19 cellular contexts compared by ENCODE assay signal in the genomic region with DNA sequence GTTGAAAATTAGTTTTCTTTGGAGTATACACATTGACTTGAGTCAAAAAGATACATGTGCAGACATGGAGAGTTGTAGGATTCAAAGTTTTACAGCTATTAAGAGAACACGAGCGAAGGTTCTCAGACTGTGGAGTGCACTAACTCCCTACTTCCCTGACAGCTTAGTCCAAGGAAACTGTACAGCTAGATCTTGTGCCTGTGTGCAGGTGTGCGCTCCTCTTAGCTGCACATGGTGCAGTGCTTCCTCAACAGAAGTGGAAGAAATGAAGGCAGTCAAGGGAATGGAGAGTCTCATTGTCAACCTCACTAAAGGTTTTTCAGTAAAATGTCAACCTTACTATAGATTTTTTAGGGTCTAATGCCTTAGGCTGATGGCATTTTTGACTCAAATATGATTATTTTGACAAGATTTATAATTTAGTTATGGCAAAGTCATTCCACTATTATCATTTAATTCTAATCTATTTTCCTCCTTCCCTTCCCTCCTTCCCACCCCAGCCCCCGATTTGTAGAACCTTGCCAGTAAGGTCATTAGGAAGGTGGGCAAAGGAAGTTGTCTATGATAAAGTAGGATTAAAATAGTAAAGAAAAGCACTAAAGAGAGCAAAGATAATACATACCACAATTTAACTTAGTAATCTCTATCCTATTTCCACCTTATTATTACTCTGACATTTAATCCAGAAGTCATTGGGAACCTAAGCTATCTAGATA. TPM values are rescaled to one million over a fixed set of nuclear protein-coding genes. Genes with fewer than 3 reads are reported as not detected.
A peak's percentile ranks its signal among the peaks of the same experiment; 100 is the strongest.
DNase-seq lines count a peak whose midpoint lies in the region; ATAC-seq and TF ChIP-seq lines count a peak whose summit lies in the region.
"Had no signal": no experiment of that assay in that cellular context is flagged by ENCODE, and none has a peak within 500 bp of the region (broad histone marks: within the 10 kb centered on the region; RNA-seq: fewer than 3 reads in every experiment).

No MANE protein-coding gene starts in this region.

- H3K18ac ChIP-seq in trophoblast cell (ENCODE audit: low read length), result no peak overlapping the region

- H4K20me1 ChIP-seq in osteoblast (ENCODE audit: insufficient read depth, low read length) (no peaks in the 10 kb centered on the region), neural progenitor cell (ENCODE audit: low read depth) (no peaks in the 10 kb centered on the region)

- H3K36me3 ChIP-seq in body of pancreas (replicated peaks in 1 of 2; ENCODE audit: insufficient read depth in 1 of 2, low read depth in 2 of 2), result peaks cover 14 to 28% of the 10 kb centered on the region in 2 donors
- peaks cover 48% of the 10 kb centered on the region for H3K36me3 ChIP-seq in left ventricle myocardium inferior
- H3K36me3 ChIP-seq in psoas muscle (ENCODE audit: insufficient read depth in 1 of 2, low read depth in 1 of 2), result peaks cover 14 to 46% of the 10 kb centered on the region in 2 donors
- H3K36me3 ChIP-seq in aorta (ENCODE audit: control insufficient read depth in 1 of 2, insufficient read depth in 2 of 2, low read length in 1 of 2), result peaks cover 2 to 5% of the 10 kb centered on the region in 2 donors
- no peaks in the 10 kb centered on the region for H3K36me3 ChIP-seq in osteoblast (ENCODE audit: insufficient read depth, low read length)
- H3K36me3 ChIP-seq in neural progenitor cell, result no peaks in the 10 kb centered on the region
- H3K36me3 ChIP-seq in trophoblast cell (ENCODE audit: control insufficient read depth in 1 of 2, insufficient read depth in 2 of 2, low read length in 2 of 2), result no peaks in the 10 kb centered on the region

- H3K14ac ChIP-seq in trophoblast cell (ENCODE audit: low read length), result no peak overlapping the region

- no peak overlapping the region for H3K4me3 Mint-ChIP-seq in neural progenitor cell
- H3K4me3 Mint-ChIP-seq: CD8-positive, alpha-beta memory T cell had no signal

- H2AK5ac ChIP-seq in trophoblast cell (ENCODE audit: low read length), result no peak overlapping the region

- H3K79me2 ChIP-seq in osteoblast (ENCODE audit: insufficient read depth, low read length) (no peaks in the 10 kb centered on the region), neural progenitor cell (ENCODE audit: low read depth) (no peaks in the 10 kb centered on the region), trophoblast cell (ENCODE audit: control insufficient read depth, insufficient read depth, low read length, poor library complexity) (no peaks in the 10 kb centered on the region)

- no peak overlapping the region for H2BK12ac ChIP-seq in trophoblast cell (ENCODE audit: low read length)

- H3K27me3 ChIP-seq in body of pancreas (no peaks in the 10 kb centered on the region), left ventricle myocardium inferior (ENCODE audit: low read depth) (no peaks in the 10 kb centered on the region), psoas muscle (ENCODE audit: insufficient read depth in 3 of 3, low read length in 2 of 3) (no peaks in the 10 kb centered on the region), aorta (ENCODE audit: control insufficient read depth in 1 of 2, insufficient read depth in 2 of 2, low read length in 1 of 2) (no peaks in the 10 kb centered on the region), osteoblast (ENCODE audit: insufficient read depth, low read length) (no peaks in the 10 kb centered on the region), neural progenitor cell (no peaks in the 10 kb centered on the region), trophoblast cell (ENCODE audit: insufficient read depth, low read length) (no peaks in the 10 kb centered on the region)

- no peak overlapping the region for H3K27ac Mint-ChIP-seq in neural progenitor cell
- H3K27ac Mint-ChIP-seq: CD8-positive, alpha-beta memory T cell had no signal

- no peak overlapping the region for H4K8ac ChIP-seq in trophoblast cell (ENCODE audit: low read depth, low read length)

- H3K4me1 Mint-ChIP-seq in neural progenitor cell, result no peaks in the 10 kb centered on the region
- H3K4me1 Mint-ChIP-seq: CD8-positive, alpha-beta memory T cell had no signal

- H3K4me3 ChIP-seq in body of pancreas (no peak overlapping the region), left ventricle myocardium inferior (no peak overlapping the region), psoas muscle (no peak overlapping the region), aorta (ENCODE audit: low read length in 2 of 2) (no peak overlapping the region), osteoblast (ENCODE audit: insufficient read depth, low read length) (no peak overlapping the region), neural progenitor cell (no peak overlapping the region), trophoblast cell (ENCODE audit: low read depth, low read length) (no peak overlapping the region)

- intact Hi-C loops in body of pancreas (cut with DNase I), result loop anchor here (10.0 kb wide), 1 partner anchor 48 kb away; no protein-coding TSS in a partner anchor
- intact Hi-C loops in left ventricle myocardium inferior (cut with micrococcal nuclease), result no loop called here
- intact Hi-C loops in psoas muscle (cut with DNase I), result no loop called here
- intact Hi-C loops in aorta (cut with DNase I), result no loop called here

- no peak overlapping the region for H4K91ac ChIP-seq in trophoblast cell (ENCODE audit: low read depth, low read length)

- H3K36me3 Mint-ChIP-seq in neural progenitor cell, result no peaks in the 10 kb centered on the region
- H3K36me3 Mint-ChIP-seq: CD8-positive, alpha-beta memory T cell had no signal

- no peaks in the 10 kb centered on the region for H3K9me3 ChIP-seq in body of pancreas
- H3K9me3 ChIP-seq in left ventricle myocardium inferior (replicated peaks), result no peaks in the 10 kb centered on the region
- H3K9me3 ChIP-seq in psoas muscle, result no peaks in the 10 kb centered on the region
- no peaks in the 10 kb centered on the region for H3K9me3 ChIP-seq in aorta (ENCODE audit: control insufficient read depth, low read length)
- no peaks in the 10 kb centered on the region for H3K9me3 ChIP-seq in osteoblast (ENCODE audit: low read depth, low read length)
- H3K9me3 ChIP-seq in neural progenitor cell (ENCODE audit: low read depth), result no peaks in the 10 kb centered on the region
- H3K9me3 ChIP-seq in trophoblast cell (ENCODE audit: insufficient read depth, low read depth, low read length), result no peaks in the 10 kb centered on the region

- no peaks in the 10 kb centered on the region for H3K27me3 Mint-ChIP-seq in neural progenitor cell (ENCODE audit: insufficient read depth, low read depth)

- no peak overlapping the region for H2BK5ac ChIP-seq in trophoblast cell (ENCODE audit: low read depth, low read length, poor library complexity)

- H2AFZ ChIP-seq in osteoblast (ENCODE audit: low read length) (no peak overlapping the region), neural progenitor cell (replicated peaks) (no peak overlapping the region), trophoblast cell (ENCODE audit: insufficient read depth, low read length, poor library complexity) (no peak overlapping the region)

- no peak for TF ChIP-seq CTCF in body of pancreas (IDR thresholded peaks at IDR 0.05)
- TF ChIP-seq CTCF in left ventricle myocardium inferior (IDR thresholded peaks at IDR 0.05; ENCODE audit: borderline replicate concordance), result no peak
- TF ChIP-seq CTCF in psoas muscle (IDR thresholded peaks at IDR 0.05), result no peak
- no peak for TF ChIP-seq CTCF in osteoblast (IDR thresholded peaks at IDR 0.05; ENCODE audit: extremely low read depth, low read depth, low read length)
- no peak for TF ChIP-seq CTCF in neural progenitor cell (IDR thresholded peaks at IDR 0.05)

- H3K23ac ChIP-seq in trophoblast cell (ENCODE audit: low read length), result no peak overlapping the region

- H3F3A ChIP-seq in neural progenitor cell (ENCODE audit: low read depth), result no peaks in the 10 kb centered on the region

- no peak overlapping the region for H3K4ac ChIP-seq in trophoblast cell (ENCODE audit: low read depth, low read length)

- H4K12ac ChIP-seq in trophoblast cell (ENCODE audit: low read depth, low read length), result no peak overlapping the region

- H3K4me2 ChIP-seq in osteoblast (ENCODE audit: insufficient read depth, low read length) (no peak overlapping the region), neural progenitor cell (no peak overlapping the region), trophoblast cell (ENCODE audit: low read length) (no peak overlapping the region)

- no peaks in the 10 kb centered on the region for H3K79me1 ChIP-seq in trophoblast cell (ENCODE audit: low read length)

- no peaks in the 10 kb centered on the region for H3K9me3 Mint-ChIP-seq in neural progenitor cell
- H3K9me3 Mint-ChIP-seq: CD8-positive, alpha-beta memory T cell had no signal

- peak in 2 of 3 donors; percentile 30 to 42 for TF ChIP-seq POLR2A in body of pancreas (IDR thresholded peaks at IDR 0.05)

- peak; percentile 45 for ATAC-seq in body of pancreas
- ATAC-seq in psoas muscle, result peak; percentile 40 to 57 (median 52)
- ATAC-seq in aorta (ENCODE audit: low FRiP score), result peak; percentile 8

- H2BK120ac ChIP-seq in trophoblast cell (ENCODE audit: insufficient read depth, low read length, poor library complexity), result no peak overlapping the region

- peaks cover 23% of the 10 kb centered on the region for H3K4me1 ChIP-seq in body of pancreas
- peaks cover 32% of the 10 kb centered on the region for H3K4me1 ChIP-seq in left ventricle myocardium inferior
- peaks cover 11% of the 10 kb centered on the region for H3K4me1 ChIP-seq in psoas muscle
- H3K4me1 ChIP-seq in aorta (ENCODE audit: control insufficient read depth in 1 of 2, insufficient read depth in 2 of 2, low read length in 2 of 2), result peaks cover 0 to 2% of the 10 kb centered on the region in 2 donors
- no peaks in the 10 kb centered on the region for H3K4me1 ChIP-seq in osteoblast (ENCODE audit: insufficient read depth, low read length)
- no peaks in the 10 kb centered on the region for H3K4me1 ChIP-seq in neural progenitor cell
- H3K4me1 ChIP-seq in trophoblast cell (ENCODE audit: control insufficient read depth in 1 of 2, insufficient read depth in 2 of 2, low read length in 2 of 2), result no peaks in the 10 kb centered on the region

- H3K9ac ChIP-seq in neural progenitor cell (no peak overlapping the region), trophoblast cell (ENCODE audit: low read length) (no peak overlapping the region)

- WGBS in body of pancreas, 2 donors, result 90 to 94% methylated on average over 4 of the region's 4 CpGs
- WGBS in psoas muscle, 3 donors, result 60 to 76% (median 64%) methylated on average over 4 of the region's 4 CpGs
- WGBS in aorta, 2 donors, result 92% methylated on average over 4 of the region's 4 CpGs
- WGBS in trophoblast cell (ENCODE audit: extremely low coverage, insufficient coverage, insufficient read length), result no CpG with 5 or more reads among the region's 4 CpGs

- peak overlapping the region in 2 of 4 donors; percentile 2 to 18 for H3K27ac ChIP-seq in body of pancreas
- peak overlapping the region; percentile 36 for H3K27ac ChIP-seq in left ventricle myocardium inferior (replicated peaks)
- H3K27ac ChIP-seq in psoas muscle, result peak overlapping the region; percentile 59
- H3K27ac ChIP-seq in aorta (ENCODE audit: low read depth in 1 of 2, low read length in 2 of 2), result no peak overlapping the region
- H3K27ac ChIP-seq in osteoblast (ENCODE audit: low read depth, low read length), result no peak overlapping the region
- H3K27ac ChIP-seq in neural progenitor cell, result no peak overlapping the region
- no peak overlapping the region for H3K27ac ChIP-seq in trophoblast cell (ENCODE audit: low read depth, low read length)

- peak in 2 of 4 donors; percentile 15 to 42 for DNase-seq in body of pancreas
- no peak for DNase-seq in left ventricle myocardium inferior
- peak in 1 of 2 donors; percentile 68 for DNase-seq in psoas muscle
- no peak for DNase-seq in aorta
- no peak for DNase-seq in osteoblast (ENCODE audit: insufficient read length, low spot score, missing footprints)
- DNase-seq in neural progenitor cell (ENCODE audit: low spot score), result no peak
- DNase-seq in trophoblast cell, result no peak
- DNase-seq: C1 segment of cervical spinal cord; CD8-positive, alpha-beta memory T cell; DMS79 treated with DMSO at 0.1 percent for 48 hours; H7; IMR-90; NCI-H1417; NCI-H187; NCI-H2107; NCI-H510A; NCI-H774; SHP77 had no signal

RNA-seq across cellular contexts. Expression of a gene that starts 13.6 kb away (rescaled TPM):
- total RNA-seq in body of pancreas (100 to 1,000 TPM; 234 to 308 TPM), left ventricle myocardium inferior (325 TPM), psoas muscle (1,000 to 10,000 TPM in 2 of 4 donors, 100 to 1,000 TPM in 2; 386 to 3,046 (median 1,769) TPM), aorta (100 to 1,000 TPM in 1 of 2 donors, 10 to 100 TPM in 1; 34.1 to 294 TPM), osteoblast (0.36 and 0.59 TPM in 2 replicates), neural progenitor cell (ENCODE audit: low replicate concordance) (not detected in 2 replicates)
- polyA plus RNA-seq in psoas muscle (1,000 to 10,000 TPM in 2 of 3 donors, 100 to 1,000 TPM in 1; 174 to 2,971 (median 2,751) TPM), aorta (100 to 1,000 TPM; 108 to 126 TPM)
- polyA plus RNA-seq in trophoblast cell (2013), result 0.08 and 0.10 TPM in 2 replicates
- total RNA-seq: OCI-LY7 had no signal
- polyA plus RNA-seq: CD8-positive, alpha-beta memory T cell had no signal

Comparison
In these comparisons a context has a peak if more than half of its experiments do, and no peak if none do; other contexts are left out.
1. H3K27ac ChIP-seq: peak in left ventricle myocardium inferior (single experiment) and psoas muscle (single experiment); none in aorta (0 of 2), osteoblast (single experiment), neural progenitor cell (single experiment) and trophoblast cell (single experiment).
2. RNA of a gene that starts 13.6 kb away (total RNA-seq): 386 to 3,046 TPM in psoas muscle, 325 TPM in left ventricle myocardium inferior (single experiment), 234 to 308 TPM in body of pancreas and 34.1 to 294 TPM in aorta; 0.36 to 0.59 TPM in osteoblast and not detected in neural progenitor cell; every median in the first group is over 10 times any median in the second.
3. Peak in every context shown above with its lines, with median percentiles within 50 percentile points of each other: ATAC-seq.